In genomic region chr1:194512361-194512760, GRCh38 we compare ENCODE assay signal across 27 cellular contexts.
"Had no signal": no experiment of that assay in that cellular context is flagged by ENCODE, and none has a peak within 500 bp of the region (broad histone marks: within the 10 kb centered on the region; RNA-seq: fewer than 3 reads in every experiment).

No MANE protein-coding gene starts in this region.

- H3K27ac ChIP-seq: stomach, suprapubic skin, testis, thoracic aorta, thyroid gland, tibial artery, tibial nerve, transverse colon, upper lobe of left lung, upper lobe of right lung, uterus, vagina had no signal

- FAIRE-seq: urothelium cell line had no signal

- H3K4me3 ChIP-seq: stomach, suprapubic skin, testis, thoracic aorta, thyroid gland, tibial artery, tibial nerve, transverse colon, upper lobe of left lung, upper lobe of right lung, uterus, vagina had no signal

- ATAC-seq: stimulated activated effector memory CD8-positive, alpha-beta T cell treated with anti-CD3 and anti-CD28 coated beads, Interleukin-12 subunit alpha, Interleukin-12 subunit beta, amount 100 ng/mL, for 72 hours; stimulated activated memory B cell treated with anti-CD40 and anti-IgM and Interleukin-4, amounts not matched to agents 10 μg/mL and 1 μg/mL and 100 μg/mL, for 72 hours; stimulated activated naive B cell treated with anti-CD40 and anti-IgM and Interleukin-4, amounts not matched to agents 10 μg/mL and 1 μg/mL and 100 μg/mL, for 72 hours; stimulated activated naive CD8-positive, alpha-beta T cell treated with anti-CD3 and anti-CD28 coated beads, Interleukin-15, amount 100 ng/mL, for 72 hours; stimulated activated naive CD8-positive, alpha-beta T cell treated with anti-CD3 and anti-CD28 coated beads, Interleukin-15, Interleukin-2, amounts not matched to agents 100 U/mL and 50 U/mL, for 24 hours; upper lobe of right lung had no signal

- H3K9me3 ChIP-seq: suprapubic skin, testis, thoracic aorta, thyroid gland, transverse colon, upper lobe of right lung, uterus, vagina had no signal

- H3K4me1 ChIP-seq: stomach, suprapubic skin, testis, thyroid gland, tibial artery, tibial nerve, transverse colon, upper lobe of left lung, upper lobe of right lung, uterus, vagina had no signal

- H3K36me3 ChIP-seq: stomach, suprapubic skin, thoracic aorta, thyroid gland, tibial artery, tibial nerve, transverse colon, upper lobe of left lung, upper lobe of right lung, uterus, vagina had no signal

- H3K27me3 ChIP-seq: stomach, suprapubic skin, testis, thyroid gland, tibial artery, tibial nerve, transverse colon, upper lobe of left lung, upper lobe of right lung, uterus, vagina had no signal

- DNase-seq: stimulated activated CD4-positive, alpha-beta T cell treated with anti-CD3 and anti-CD28 coated beads, Interleukin-2, amount 100 ng/mL, for 48 hours; stimulated activated CD4-positive, alpha-beta T cell treated with anti-CD3 and anti-CD28 coated beads, Interleukin-4, amount 100 ng/mL, for 1 hour; stimulated activated CD4-positive, alpha-beta T cell treated with anti-CD3 and anti-CD28 coated beads, Interleukin-4, amount 100 ng/mL, for 24 hours; stimulated activated CD4-positive, alpha-beta T cell treated with anti-CD3 and anti-CD28 coated beads, Interleukin-4, amount 100 ng/mL, for 4 hours; stimulated activated CD8-positive, alpha-beta memory T cell treated with anti-CD3 and anti-CD28 coated beads, Interleukin-4, amount 100 ng/mL, for 48 hours; stimulated activated naive B cell treated with anti-CD40 and anti-IgM and Interleukin-4, amounts not matched to agents 10 μg/mL and 1 μg/mL and 100 μg/mL, for 72 hours; stimulated activated naive CD4-positive, alpha-beta T cell; stimulated activated naive CD4-positive, alpha-beta T cell treated with Interleukin-2 at 50 U/mL for 16 hours; stimulated activated naive CD8-positive, alpha-beta T cell treated with anti-CD3 and anti-CD28 coated beads, Interleukin-15, amount 100 ng/mL, for 72 hours; stimulated activated naive CD8-positive, alpha-beta T cell treated with anti-CD3 and anti-CD28 coated beads, Interleukin-15, Interleukin-2, amounts not matched to agents 100 U/mL and 50 U/mL, for 24 hours; stomach; substantia nigra; testis; thyroid gland; tibial artery; transverse colon; trophoblast cell; upper lobe of left lung; upper lobe of right lung; uterus had no signal
